ENCODE assay signal across 8 cellular contexts in genomic region chr2:87584268-87584906, GRCh38.
A peak's percentile ranks its signal among the peaks of the same experiment; 100 is the strongest.
DNase-seq lines count a peak whose midpoint lies in the region; ATAC-seq, FAIRE-seq and TF ChIP-seq lines count a peak whose summit lies in the region.
"Not testable (repeated sequence)": the region's sequence is repeated elsewhere in the genome, so short reads cannot be mapped to it uniquely, and the experiment has no call there.

No MANE protein-coding gene starts in this region.

- peak; percentile 85 for FAIRE-seq in endothelial cell of umbilical vein (lab: Jason Lieb, UNC)
- not testable (repeated sequence) for FAIRE-seq in kidney (lab: Jason Lieb, UNC)

- not testable (repeated sequence) for H3K27me3 ChIP-seq in PC-3 (ENCODE audit: low read length); endothelial cell of umbilical vein (ENCODE audit: control insufficient read depth in 2 of 2, insufficient read depth in 2 of 2, low read length in 2 of 2); heart left ventricle; smooth muscle cell (ENCODE audit: low read depth); aorta (ENCODE audit: control insufficient read depth in 1 of 2, insufficient read depth in 2 of 2, low read length in 1 of 2)

- not testable (repeated sequence) for H3K9me3 ChIP-seq in PC-3 (ENCODE audit: low read length); endothelial cell of umbilical vein (replicated peaks; ENCODE audit: control insufficient read depth, insufficient read depth, low read length); heart left ventricle; kidney (ENCODE audit: control insufficient read depth in 1 of 2, low read length in 2 of 2); smooth muscle cell (replicated peaks; ENCODE audit: low read depth); aorta (ENCODE audit: control insufficient read depth, low read length)

- TF ChIP-seq POLR2A in endothelial cell of umbilical vein (IDR thresholded peaks at IDR 0.05; ENCODE audit: low read depth, low read length); heart left ventricle (IDR thresholded peaks at IDR 0.05): not testable (repeated sequence)

- TF ChIP-seq CTCF in PC-3 (conservative IDR thresholded peaks at IDR 0.05; ENCODE audit: low read depth, low read length); astrocyte of the spinal cord (IDR thresholded peaks at IDR 0.05; ENCODE audit: low read depth, low read length); endothelial cell of umbilical vein (IDR thresholded peaks at IDR 0.05; ENCODE audit: extremely low read depth in 1 of 2, insufficient read depth in 1 of 2, low read depth in 1 of 2, low read length in 2 of 2); heart left ventricle (IDR thresholded peaks at IDR 0.05); kidney (IDR thresholded peaks at IDR 0.05; ENCODE audit: borderline replicate concordance, extremely low read depth, insufficient read depth); nephron progenitor cell (IDR thresholded peaks at IDR 0.05); smooth muscle cell (IDR thresholded peaks at IDR 0.05; ENCODE audit: borderline replicate concordance, insufficient read depth, poor library complexity, severe bottlenecking): not testable (repeated sequence)

- BruUV-seq in PC-3 (replicated peaks; lab: Mats Ljungman, UMichigan); endothelial cell of umbilical vein (replicated peaks; lab: Mats Ljungman, UMichigan): not testable (repeated sequence)

- H3K9me3 Mint-ChIP-seq in nephron progenitor cell = not testable (repeated sequence)

- intact Hi-C loops in PC-3 (cut with micrococcal nuclease); endothelial cell of umbilical vein (cut with micrococcal nuclease); heart left ventricle (cut with DNase I); kidney (cut with DNase I); aorta (cut with DNase I): not testable (repeated sequence)

- not testable (repeated sequence) for H2AFZ ChIP-seq in PC-3 (ENCODE audit: low read length); endothelial cell of umbilical vein (ENCODE audit: low read depth, low read length); smooth muscle cell (ENCODE audit: low read depth)

- H3K4me3 Mint-ChIP-seq in nephron progenitor cell = not testable (repeated sequence)

- H3K36me3 Mint-ChIP-seq in nephron progenitor cell (ENCODE audit: low read depth) = not testable (repeated sequence)

- POLR2A ChIA-PET in PC-3 (lab: Charles Lee; ENCODE audit: unreplicated experiment); endothelial cell of umbilical vein (lab: Charles Lee): not testable (repeated sequence)

- H3K27ac Mint-ChIP-seq in nephron progenitor cell = not testable (repeated sequence)

- dilution Hi-C loops in endothelial cell of umbilical vein (cut with MboI; ENCODE audit: extremely low pct_ligation_motif_present, low sequenced_read_pairs) = not testable (repeated sequence)

- H4K20me1 ChIP-seq in PC-3 (ENCODE audit: low read length); endothelial cell of umbilical vein (replicated peaks; ENCODE audit: control insufficient read depth, extremely low read depth, insufficient read depth, low read length); smooth muscle cell (ENCODE audit: low read depth): not testable (repeated sequence)

- not testable (repeated sequence) for H3K4me1 Mint-ChIP-seq in nephron progenitor cell

- not testable (repeated sequence) for H3K27me3 Mint-ChIP-seq in nephron progenitor cell (ENCODE audit: low read depth, poor library complexity)

- not testable (repeated sequence) for H3K9me2 ChIP-seq in PC-3 (replicated peaks; ENCODE audit: low read length)

- H3F3A ChIP-seq in PC-3 (ENCODE audit: low read length, unreplicated experiment); smooth muscle cell (ENCODE audit: low read depth): not testable (repeated sequence)

- H3K79me2 ChIP-seq in PC-3 (ENCODE audit: low read length); endothelial cell of umbilical vein (ENCODE audit: control insufficient read depth, insufficient read depth, low read length); smooth muscle cell (ENCODE audit: low read depth): not testable (repeated sequence)

- DNase-seq in PC-3 = peak; percentile 1
- peak; percentile 35 for DNase-seq in astrocyte of the spinal cord (ENCODE audit: low read depth, low spot score)
- DNase-seq in endothelial cell of umbilical vein (ENCODE audit: low read depth, low spot score) = peak; percentile 5
- DNase-seq in heart left ventricle = peak in 3 of 5 donors; percentile 23 to 56 (median 48)
- DNase-seq in kidney = peak; percentile 70
- DNase-seq in nephron progenitor cell = peak; percentile 56
- DNase-seq in smooth muscle cell (lab: John Stamatoyannopoulos, UW; ENCODE audit: unreplicated experiment) = not testable (repeated sequence)
- DNase-seq in aorta = peak; percentile 44 to 51

- not testable (repeated sequence) for ATAC-seq in PC-3
- ATAC-seq in heart left ventricle (peak; percentile 42 to 84 (median 74)), aorta (ENCODE audit: low FRiP score) (peak; percentile 74)

- not testable (repeated sequence) for H3K9me1 ChIP-seq in endothelial cell of umbilical vein (replicated peaks; ENCODE audit: control insufficient read depth, extremely low read depth, insufficient read depth, low read length)

- not testable (repeated sequence) for H3K4me1 ChIP-seq in PC-3 (ENCODE audit: insufficient read depth, low read length); endothelial cell of umbilical vein (ENCODE audit: control insufficient read depth, extremely low read depth, insufficient read depth, low read length); heart left ventricle; kidney (ENCODE audit: control insufficient read depth in 1 of 2, insufficient read depth in 1 of 2, low read depth in 1 of 2, low read length in 2 of 2); smooth muscle cell (ENCODE audit: low read depth); aorta (ENCODE audit: control insufficient read depth in 1 of 2, insufficient read depth in 2 of 2, low read length in 2 of 2)

- H3K4me3 ChIP-seq in PC-3 (ENCODE audit: low read length); astrocyte of the spinal cord (ENCODE audit: low read depth, low read length); endothelial cell of umbilical vein (replicated peaks in 1 of 3; ENCODE audit: insufficient read depth in 1 of 3, low read depth in 1 of 3, low read length in 3 of 3); kidney (ENCODE audit: low read length in 2 of 2); aorta (ENCODE audit: low read length in 2 of 2): not testable (repeated sequence)
- H3K4me3 ChIP-seq in heart left ventricle (peak overlapping the region in 10 of 12 donors; percentile 12 to 51 (median 36)), smooth muscle cell (peak overlapping the region; percentile 21)

- 3 to 29% (median 5%) methylated on average over 3 to 34 of the region's 35 CpGs for WGBS in heart left ventricle, 4 donors
- WGBS in smooth muscle cell (ENCODE audit: low lambda C conversion rate) = 12% methylated on average over 30 of the region's 35 CpGs
- 19 to 29% methylated on average over 30 to 33 of the region's 35 CpGs for WGBS in aorta, 2 donors

- in situ Hi-C loops in astrocyte of the spinal cord (cut with HindIII; ENCODE audit: low sequenced_read_pairs) = not testable (repeated sequence)

- CTCF ChIA-PET in PC-3 (lab: Charles Lee); endothelial cell of umbilical vein (lab: Charles Lee): not testable (repeated sequence)

- H3K27ac ChIP-seq in PC-3 (ENCODE audit: low read length); endothelial cell of umbilical vein (ENCODE audit: insufficient read depth, low read depth, low read length); kidney (ENCODE audit: low read depth in 2 of 2, low read length in 2 of 2); smooth muscle cell (ENCODE audit: low read depth); aorta (ENCODE audit: low read depth in 1 of 2, low read length in 2 of 2): not testable (repeated sequence)
- H3K27ac ChIP-seq in heart left ventricle = peak overlapping the region in 1 of 12 donors; percentile 49

- not testable (repeated sequence) for H3K36me3 ChIP-seq in PC-3 (ENCODE audit: low read depth, low read length); endothelial cell of umbilical vein (ENCODE audit: control insufficient read depth in 2 of 2, extremely low read depth in 1 of 2, insufficient read depth in 2 of 2, low read length in 2 of 2); heart left ventricle; kidney (ENCODE audit: control insufficient read depth in 1 of 2, insufficient read depth in 2 of 2, low read length in 2 of 2); smooth muscle cell (ENCODE audit: low read depth); aorta (ENCODE audit: control insufficient read depth in 1 of 2, insufficient read depth in 2 of 2, low read length in 1 of 2)

- not testable (repeated sequence) for H3K4me2 ChIP-seq in PC-3 (ENCODE audit: low read length); endothelial cell of umbilical vein (ENCODE audit: insufficient read depth, low read length)
- H3K4me2 ChIP-seq in smooth muscle cell = peak overlapping the region; percentile 51

- H3K9ac ChIP-seq in PC-3 (ENCODE audit: low read length); endothelial cell of umbilical vein (replicated peaks; ENCODE audit: extremely low read depth, insufficient read depth, low read length); kidney (ENCODE audit: low read length in 2 of 2); smooth muscle cell (ENCODE audit: low read depth): not testable (repeated sequence)
